ENCODE assay signal across 9 cellular contexts in genomic region chr19:3433805-3434540, GRCh38. TPM values are rescaled to one million over a fixed set of nuclear protein-coding genes. Genes with fewer than 3 reads are reported as not detected.
DNase-seq lines count a peak whose midpoint lies in the region; ATAC-seq, FAIRE-seq and TF ChIP-seq lines count a peak whose summit lies in the region.
"Had no signal": no experiment of that assay in that cellular context is flagged by ENCODE, and none has a peak within 500 bp of the region (broad histone marks: within the 10 kb centered on the region; RNA-seq: fewer than 3 reads in every experiment).

No MANE protein-coding gene starts in this region.

- POLR2A ChIA-PET in WTC11 (lab: Charles Lee): interaction anchor here (1.5 kb wide), 1 partner anchor 70 kb away, joined by 5 read pairs; no protein-coding TSS in a partner anchor

- intact Hi-C loops in spleen (cut with DNase I; ENCODE audit: low total_unique reads): no loop called here

- no peak overlapping the region for H3K27ac ChIP-seq in GM23338 (ENCODE audit: low read depth)
- peak overlapping the region; percentile 60 to 96 (median 92) for H3K27ac ChIP-seq in spleen

- H3K27me3 ChIP-seq in GM23338 (ENCODE audit: insufficient read depth) (no peaks in the 10 kb centered on the region), spleen (replicated peaks in 1 of 7) (no peaks in the 10 kb centered on the region)
- H3K27me3 ChIP-seq: cardiac muscle cell had no signal

- H3K4me2 ChIP-seq in GM23338: peak overlapping the region; percentile 97

- peak overlapping the region; percentile 97 for H3K4me3 Mint-ChIP-seq in GM23338
- H3K4me3 Mint-ChIP-seq in WTC11: peak overlapping the region; percentile 96

- H4K20me1 ChIP-seq in GM23338 (replicated peaks; ENCODE audit: insufficient read depth): no peaks in the 10 kb centered on the region

- H3K79me2 ChIP-seq in GM23338 (replicated peaks; ENCODE audit: insufficient read depth): no peaks in the 10 kb centered on the region

- peaks cover 34% of the 10 kb centered on the region for H3K27me3 Mint-ChIP-seq in GM23338 (ENCODE audit: insufficient read depth, low read depth, poor library complexity)
- H3K27me3 Mint-ChIP-seq in WTC11 (ENCODE audit: low read depth): peaks cover 6% of the 10 kb centered on the region; the same call in 1 of the 2 replicates

- peak overlapping the region; percentile 90 for H3K4me3 ChIP-seq in GM23338
- H3K4me3 ChIP-seq in iPS-18c (ENCODE audit: insufficient read depth, low read depth, low read length): peak overlapping the region; percentile 99; the same call in 1 of the 2 replicates
- H3K4me3 ChIP-seq in spleen: peak overlapping the region in 4 of 8 donors; percentile 50 to 75 (median 62)

- 86 to 91% (median 87%) methylated on average over 10 to 11 of the region's 11 CpGs for WGBS in spleen, 5 donors

- CTCF ChIA-PET in WTC11 (lab: Charles Lee): interaction anchor here (0.6 to 1.4 kb wide), 3 partner anchors 51 to 1430 kb away, joined by 3 to 5 read pairs (median 4); no protein-coding TSS in a partner anchor

- no peaks in the 10 kb centered on the region for H3K36me3 ChIP-seq in GM23338 (ENCODE audit: insufficient read depth)
- H3K36me3 ChIP-seq in spleen: peaks cover 0 to 73% (median 9%) of the 10 kb centered on the region in 6 donors
- H3K36me3 ChIP-seq: cardiac muscle cell had no signal

- H3K9me3 ChIP-seq in iPS-18c (ENCODE audit: control insufficient read depth, insufficient read depth, low read length) (no peaks in the 10 kb centered on the region), spleen (no peaks in the 10 kb centered on the region)

- H3K4me1 Mint-ChIP-seq in GM23338 (no peaks in the 10 kb centered on the region), WTC11 (peaks cover 9% of the 10 kb centered on the region)

- H2AFZ ChIP-seq in GM23338: peak overlapping the region; percentile 93

- TF ChIP-seq POLR2A in spleen (IDR thresholded peaks at IDR 0.05): no peak

- DNase-seq in GM23338 (ENCODE audit: low spot score) (no peak), WTC11 (ENCODE audit: low spot score) (no peak), spleen (no peak), NCI-H1105 (lab: John Stamatoyannopoulos, UW) (no peak), HTR-8/SVneo (ENCODE audit: insufficient read length, low spot score) (no peak), NCI-H82 treated with DMSO at 0.1 percent for 48 hours (lab: John Stamatoyannopoulos, UW; ENCODE audit: unreplicated experiment) (no peak)
- no peak for DNase-seq in activated effector memory CD4-positive, alpha-beta T cell treated with anti-CD3 and anti-CD28 coated beads, Interleukin-2, amount 50 U/mL, for 16 hours

- FAIRE-seq in HTR-8/SVneo (lab: Jason Lieb, UNC): no peak

- no peaks in the 10 kb centered on the region; the same call in 1 of the 2 replicates for H3K4me1 ChIP-seq in GM23338 (ENCODE audit: insufficient read depth)
- peaks cover 25 to 65% (median 42%) of the 10 kb centered on the region in 6 donors for H3K4me1 ChIP-seq in spleen

- ATAC-seq in GM23338: no peak
- ATAC-seq in WTC11: no peak

- H3K27ac Mint-ChIP-seq in GM23338 (peak overlapping the region; percentile 100), WTC11 (peak overlapping the region; percentile 99; the same call in 1 of the 2 replicates)

- TF ChIP-seq CTCF in GM23338 (conservative IDR thresholded peaks at IDR 0.05; ENCODE audit: low read depth in 2 of 2) (no peak), WTC11 (IDR thresholded peaks at IDR 0.05) (no peak), spleen (IDR thresholded peaks at IDR 0.05 in 8 of 11, conservative IDR thresholded peaks at IDR 0.05 in 3 of 11) (no peak)

- H3K9me3 Mint-ChIP-seq in GM23338: peaks cover 4% of the 10 kb centered on the region; the same call in 1 of the 3 replicates
- H3K9me3 Mint-ChIP-seq in WTC11: 0 out of 2 replicates have a peak, but pooled peaks cover 6% of the 10 kb centered on the region

- H3K36me3 Mint-ChIP-seq in GM23338 (ENCODE audit: low read depth) (no peaks in the 10 kb centered on the region; the same call in 2 of the 3 replicates), WTC11 (no peaks in the 10 kb centered on the region)

- H3F3A ChIP-seq in GM23338 (replicated peaks; ENCODE audit: low read depth): no peaks in the 10 kb centered on the region

- H3K9me2 ChIP-seq in GM23338 (ENCODE audit: insufficient read depth): no peaks in the 10 kb centered on the region

TF ChIP-seq in GM23338, 12 proteins besides CTCF, POLR2A, EP300 and RAD21 (continues in another document):
- TF ChIP-seq NANOG (IDR thresholded peaks at IDR 0.05; ENCODE audit: borderline replicate concordance) (no peak), ZNF331 (CRISPR knock-in tag; IDR thresholded peaks at IDR 0.05; ENCODE audit: low read depth) (no peak), ZNF114 (CRISPR knock-in tag; IDR thresholded peaks at IDR 0.05) (no peak), EZH2phosphoT487 (IDR thresholded peaks at IDR 0.05; ENCODE audit: unreplicated experiment) (no peak), STAT1 (IDR thresholded peaks at IDR 0.05; ENCODE audit: unreplicated experiment) (no peak)

TF ChIP-seq in WTC11, 78 proteins besides CTCF, POLR2A, EP300 and RAD21 (continues in another document):
- no peak for TF ChIP-seq USF1 (CRISPR knock-in tag; IDR thresholded peaks at IDR 0.05)
- no peak for TF ChIP-seq ZNF138 (CRISPR knock-in tag; conservative IDR thresholded peaks at IDR 0.05)
- TF ChIP-seq, protein P1, sequence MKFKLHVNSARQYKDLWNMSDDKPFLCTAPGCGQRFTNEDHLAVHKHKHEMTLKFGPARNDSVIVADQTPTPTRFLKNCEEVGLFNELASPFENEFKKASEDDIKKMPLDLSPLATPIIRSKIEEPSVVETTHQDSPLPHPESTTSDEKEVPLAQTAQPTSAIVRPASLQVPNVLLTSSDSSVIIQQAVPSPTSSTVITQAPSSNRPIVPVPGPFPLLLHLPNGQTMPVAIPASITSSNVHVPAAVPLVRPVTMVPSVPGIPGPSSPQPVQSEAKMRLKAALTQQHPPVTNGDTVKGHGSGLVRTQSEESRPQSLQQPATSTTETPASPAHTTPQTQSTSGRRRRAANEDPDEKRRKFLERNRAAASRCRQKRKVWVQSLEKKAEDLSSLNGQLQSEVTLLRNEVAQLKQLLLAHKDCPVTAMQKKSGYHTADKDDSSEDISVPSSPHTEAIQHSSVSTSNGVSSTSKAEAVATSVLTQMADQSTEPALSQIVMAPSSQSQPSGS (CRISPR knock-in tag; IDR thresholded peaks at IDR 0.05; ENCODE audit: borderline replicate concordance, low read depth): no peak
- no peak for TF ChIP-seq SMAD3 (CRISPR knock-in tag; IDR thresholded peaks at IDR 0.05; ENCODE audit: borderline replicate concordance)
- TF ChIP-seq GRHL2 (CRISPR knock-in tag; IDR thresholded peaks at IDR 0.05; ENCODE audit: insufficient replicate concordance, severe bottlenecking): no peak
- TF ChIP-seq ZNF416 (CRISPR knock-in tag; IDR thresholded peaks at IDR 0.05): no peak
- no peak for TF ChIP-seq NFATC4 (CRISPR knock-in tag; IDR thresholded peaks at IDR 0.05)
- no peak for TF ChIP-seq ESRRA (CRISPR knock-in tag; IDR thresholded peaks at IDR 0.05; ENCODE audit: borderline replicate concordance)
- TF ChIP-seq OVOL2 (CRISPR knock-in tag; IDR thresholded peaks at IDR 0.05; ENCODE audit: borderline replicate concordance): no peak
- no peak for TF ChIP-seq RORB (CRISPR knock-in tag; IDR thresholded peaks at IDR 0.05)
- TF ChIP-seq GTF2I (CRISPR knock-in tag; conservative IDR thresholded peaks at IDR 0.05): no peak
- TF ChIP-seq ATF6 (CRISPR knock-in tag; IDR thresholded peaks at IDR 0.05): no peak
- no peak for TF ChIP-seq CREB1 (CRISPR knock-in tag; IDR thresholded peaks at IDR 0.05)
- TF ChIP-seq, protein P2, sequence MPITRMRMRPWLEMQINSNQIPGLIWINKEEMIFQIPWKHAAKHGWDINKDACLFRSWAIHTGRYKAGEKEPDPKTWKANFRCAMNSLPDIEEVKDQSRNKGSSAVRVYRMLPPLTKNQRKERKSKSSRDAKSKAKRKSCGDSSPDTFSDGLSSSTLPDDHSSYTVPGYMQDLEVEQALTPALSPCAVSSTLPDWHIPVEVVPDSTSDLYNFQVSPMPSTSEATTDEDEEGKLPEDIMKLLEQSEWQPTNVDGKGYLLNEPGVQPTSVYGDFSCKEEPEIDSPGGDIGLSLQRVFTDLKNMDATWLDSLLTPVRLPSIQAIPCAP (CRISPR knock-in tag; IDR thresholded peaks at IDR 0.05): no peak

RNA-seq across cellular contexts. Expression of gene SMIM24, which starts 46.4 kb away (rescaled TPM):
- total RNA-seq in GM23338 (2014; rRNA removed; shearing (Covaris generic)): 4.7 and 5.0 TPM in 2 replicates
- polyA plus RNA-seq in GM23338 (2016; fragmentation: Nextera tagmentation; extraction: Ambion mirVana) (19.0 and 21.5 TPM in 2 replicates), spleen (1 to 10 TPM in 1 of 3 donors, under 1 TPM in 2; 0.63 to 1.7 (median 0.80) TPM)
- total RNA-seq in WTC11 (2021) (2.8 to 9.9 TPM (median 7.4 TPM) in 3 replicates), spleen (1 to 10 TPM in 4 of 7 donors, not detected in 3; 1.2 to 3.0 (median 2.0) TPM)

RNA-seq across cellular contexts. Expression of gene SMIM44, which starts 49.3 kb away (rescaled TPM):
- not detected in 2 replicates for total RNA-seq in GM23338 (2014; rRNA removed; shearing (Covaris generic))
- polyA plus RNA-seq in GM23338 (2016; fragmentation: Nextera tagmentation; extraction: Ambion mirVana) (not detected in 2 replicates), spleen (not detected)
- total RNA-seq in WTC11 (2021) (not detected in 3 replicates), spleen (not detected)
- total RNA-seq: cardiac muscle cell had no signal
- polyA plus RNA-seq: cardiac muscle cell had no signal
